ENCODE assay signal across 9 cellular contexts in the genomic region with DNA sequence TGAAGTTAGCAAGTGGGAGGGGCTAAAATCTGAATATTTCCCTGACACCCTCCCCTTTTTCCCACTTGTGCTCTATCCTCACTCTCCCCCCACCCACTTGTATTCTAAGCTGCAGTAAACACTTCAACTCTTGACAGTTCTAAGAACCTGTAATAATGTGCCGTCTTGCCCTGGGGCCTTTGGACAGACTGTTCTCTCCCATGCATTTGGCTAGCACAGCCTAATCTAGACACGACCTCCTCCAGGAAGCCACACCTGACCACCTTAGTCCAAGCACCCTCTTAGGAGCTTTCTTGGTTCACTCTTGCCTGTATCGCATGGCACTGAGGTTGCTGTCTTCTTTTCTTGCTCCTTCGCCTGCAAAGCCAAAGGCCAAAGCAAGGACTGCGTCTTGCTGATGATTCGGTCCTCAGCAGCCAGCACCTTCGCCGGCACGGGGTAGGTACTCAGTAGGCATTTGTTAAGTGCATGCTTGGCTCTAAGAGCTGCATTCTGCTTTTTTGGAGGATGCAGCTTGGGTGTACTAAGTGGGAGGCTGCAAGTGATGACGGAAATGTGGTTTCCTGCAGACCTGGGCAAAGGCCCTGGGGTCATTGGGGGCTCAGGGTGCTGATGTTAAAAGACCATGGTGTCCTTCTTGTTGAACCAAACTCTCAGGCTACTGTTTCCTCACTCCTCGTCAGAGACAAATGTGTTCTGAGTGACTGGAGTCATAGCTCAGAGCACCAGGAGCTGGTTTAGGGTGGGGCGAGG. TPM values are rescaled to one million over a fixed set of nuclear protein-coding genes. Genes with fewer than 3 reads are reported as not detected.
DNase-seq lines count a peak whose midpoint lies in the region; ATAC-seq lines count a peak whose summit lies in the region.
"Had no signal": no experiment of that assay in that cellular context is flagged by ENCODE, and none has a peak within 500 bp of the region (broad histone marks: within the 10 kb centered on the region; RNA-seq: fewer than 3 reads in every experiment).

No MANE protein-coding gene starts in this region.

- POLR2A ChIA-PET in naive thymus-derived CD4-positive, alpha-beta T cell (lab: Charles Lee) = interaction anchor here (0.5 to 1.3 kb wide), 3 partner anchors 15 to 105 kb away, joined by 4 to 7 read pairs (median 6); a partner anchor contains a TSS

- H3K27me3 Mint-ChIP-seq in CD4-positive, CD25-positive, alpha-beta regulatory T cell = peaks cover 15% of the 10 kb centered on the region
- no peaks in the 10 kb centered on the region for H3K27me3 Mint-ChIP-seq in central memory CD8-positive, alpha-beta T cell
- peaks cover 0 to 21% (median 0%) of the 10 kb centered on the region in 5 donors for H3K27me3 Mint-ChIP-seq in naive thymus-derived CD4-positive, alpha-beta T cell

- H3K36me3 ChIP-seq in CD4-positive, CD25-positive, alpha-beta regulatory T cell (ENCODE audit: control insufficient read depth, insufficient read depth, low read length) = no peaks in the 10 kb centered on the region
- no peaks in the 10 kb centered on the region for H3K36me3 ChIP-seq in HUES6 (ENCODE audit: control insufficient read depth, insufficient read depth, low read length)
- H3K36me3 ChIP-seq in naive thymus-derived CD4-positive, alpha-beta T cell (ENCODE audit: control insufficient read depth in 2 of 3, insufficient read depth in 3 of 3, low read length in 3 of 3) = no peaks in the 10 kb centered on the region
- H3K36me3 ChIP-seq: gastrocnemius medialis had no signal

- no peak for ATAC-seq in CD4-positive, CD25-positive, alpha-beta regulatory T cell (ENCODE audit: low read depth in 2 of 2)
- ATAC-seq in central memory CD8-positive, alpha-beta T cell (replicated peaks; ENCODE audit: extremely low read depth, poor library complexity, severe bottlenecking) = no peak
- no peak for ATAC-seq in naive thymus-derived CD4-positive, alpha-beta T cell
- no peak for ATAC-seq in HG03139 (IDR thresholded peaks at IDR 0.05; ENCODE audit: unreplicated experiment)
- ATAC-seq: gastrocnemius medialis had no signal

- H3K4me1 Mint-ChIP-seq in CD4-positive, CD25-positive, alpha-beta regulatory T cell = peaks cover 0 to 31% (median 16%) of the 10 kb centered on the region in 4 donors
- peaks cover 42% of the 10 kb centered on the region for H3K4me1 Mint-ChIP-seq in central memory CD8-positive, alpha-beta T cell
- peaks cover 21 to 31% (median 27%) of the 10 kb centered on the region in 7 donors for H3K4me1 Mint-ChIP-seq in naive thymus-derived CD4-positive, alpha-beta T cell

- H3K27me3 ChIP-seq in CD4-positive, CD25-positive, alpha-beta regulatory T cell (ENCODE audit: control insufficient read depth, insufficient read depth, low read length) = no peaks in the 10 kb centered on the region
- peaks cover 3% of the 10 kb centered on the region; the same call in 1 of the 2 replicates for H3K27me3 ChIP-seq in HUES6 (ENCODE audit: control insufficient read depth, insufficient read depth, low read length)
- H3K27me3 ChIP-seq in naive thymus-derived CD4-positive, alpha-beta T cell (ENCODE audit: control insufficient read depth in 2 of 2, insufficient read depth in 2 of 2, low read length in 2 of 2) = no peaks in the 10 kb centered on the region
- H3K27me3 ChIP-seq: gastrocnemius medialis had no signal

- H3K27ac Mint-ChIP-seq in CD4-positive, CD25-positive, alpha-beta regulatory T cell = peak overlapping the region in 1 of 3 donors; percentile 49
- H3K27ac Mint-ChIP-seq in central memory CD8-positive, alpha-beta T cell (ENCODE audit: low read depth) = peak overlapping the region; percentile 55
- H3K27ac Mint-ChIP-seq in naive thymus-derived CD4-positive, alpha-beta T cell = peak overlapping the region in 8 of 9 donors; percentile 7 to 88 (median 36)

- H3K36me3 Mint-ChIP-seq in CD4-positive, CD25-positive, alpha-beta regulatory T cell = no peaks in the 10 kb centered on the region
- H3K36me3 Mint-ChIP-seq in central memory CD8-positive, alpha-beta T cell (ENCODE audit: insufficient read depth) = peaks cover 16% of the 10 kb centered on the region
- peaks cover 0 to 3% (median 0%) of the 10 kb centered on the region in 5 donors for H3K36me3 Mint-ChIP-seq in naive thymus-derived CD4-positive, alpha-beta T cell

- peak overlapping the region; percentile 37 for H3K9ac ChIP-seq in HUES6 (ENCODE audit: low read length)

- H3K4me3 ChIP-seq in CD4-positive, CD25-positive, alpha-beta regulatory T cell (ENCODE audit: low read depth, low read length) = no peak overlapping the region
- peak overlapping the region; percentile 68 for H3K4me3 ChIP-seq in HUES6 (ENCODE audit: low read depth, low read length)
- no peak overlapping the region for H3K4me3 ChIP-seq in naive thymus-derived CD4-positive, alpha-beta T cell (ENCODE audit: low read length)

- peaks cover 0 to 2% (median 0%) of the 10 kb centered on the region in 7 donors for H3K9me3 Mint-ChIP-seq in CD4-positive, CD25-positive, alpha-beta regulatory T cell
- no peaks in the 10 kb centered on the region for H3K9me3 Mint-ChIP-seq in central memory CD8-positive, alpha-beta T cell
- peaks cover 0 to 5% (median 0%) of the 10 kb centered on the region in 11 donors for H3K9me3 Mint-ChIP-seq in naive thymus-derived CD4-positive, alpha-beta T cell

- no peak overlapping the region for H3K27ac ChIP-seq in CD4-positive, CD25-positive, alpha-beta regulatory T cell (ENCODE audit: insufficient read depth, low read length, poor library complexity, severe bottlenecking)
- no peak overlapping the region for H3K27ac ChIP-seq in HUES6 (ENCODE audit: low read depth, low read length)
- H3K27ac ChIP-seq in naive thymus-derived CD4-positive, alpha-beta T cell (ENCODE audit: low read depth, low read length) = no peak overlapping the region

- H3K9me3 ChIP-seq in CD4-positive, CD25-positive, alpha-beta regulatory T cell (ENCODE audit: control insufficient read depth in 2 of 2, low read length in 2 of 2) = no peaks in the 10 kb centered on the region
- H3K9me3 ChIP-seq in HUES6 (ENCODE audit: control insufficient read depth, insufficient read depth, low read depth, low read length) = no peaks in the 10 kb centered on the region
- no peaks in the 10 kb centered on the region for H3K9me3 ChIP-seq in naive thymus-derived CD4-positive, alpha-beta T cell (ENCODE audit: control insufficient read depth in 2 of 3, low read length in 3 of 3)
- H3K9me3 ChIP-seq: gastrocnemius medialis had no signal

- H3K4me3 Mint-ChIP-seq in CD4-positive, CD25-positive, alpha-beta regulatory T cell = peak overlapping the region; percentile 60 to 88 (median 66)
- H3K4me3 Mint-ChIP-seq in central memory CD8-positive, alpha-beta T cell = peak overlapping the region; percentile 19
- H3K4me3 Mint-ChIP-seq in naive thymus-derived CD4-positive, alpha-beta T cell = peak overlapping the region in 7 of 10 donors; percentile 15 to 66 (median 33)

- H3K4me1 ChIP-seq in CD4-positive, CD25-positive, alpha-beta regulatory T cell (ENCODE audit: control insufficient read depth, insufficient read depth, low read length, poor library complexity, severe bottlenecking) = peaks cover 32% of the 10 kb centered on the region
- H3K4me1 ChIP-seq in HUES6 (ENCODE audit: control insufficient read depth, insufficient read depth, low read length) = peaks cover 33% of the 10 kb centered on the region
- H3K4me1 ChIP-seq in naive thymus-derived CD4-positive, alpha-beta T cell (ENCODE audit: control insufficient read depth in 2 of 2, insufficient read depth in 2 of 2, low read length in 2 of 2) = peaks cover 5 to 6% of the 10 kb centered on the region in 2 donors

- intact Hi-C loops in naive thymus-derived CD4-positive, alpha-beta T cell (cut with micrococcal nuclease) = no loop called here

- CTCF ChIA-PET in naive thymus-derived CD4-positive, alpha-beta T cell (lab: Charles Lee) = interaction anchor here (0.5 to 1.0 kb wide), 3 partner anchors 28 to 288 kb away, joined by 3 to 6 read pairs (median 3); no protein-coding TSS in a partner anchor

- DNase-seq in CD4-positive, CD25-positive, alpha-beta regulatory T cell = peak in 1 of 3 donors; percentile 34
- no peak for DNase-seq in central memory CD8-positive, alpha-beta T cell (ENCODE audit: low spot score in 2 of 2)
- no peak for DNase-seq in naive thymus-derived CD4-positive, alpha-beta T cell
- DNase-seq in ureter (ENCODE audit: low spot score) (no peak), NCI-H748 (lab: John Stamatoyannopoulos, UW; ENCODE audit: unreplicated experiment) (no peak), NCI-H345 (lab: John Stamatoyannopoulos, UW) (no peak)
- DNase-seq: gastrocnemius medialis had no signal

RNA-seq across cellular contexts. Expression of a gene that starts 2.0 kb away (rescaled TPM):
- total RNA-seq in CD4-positive, CD25-positive, alpha-beta regulatory T cell = 16.3 TPM
- 1 to 10 TPM in 3 of 4 donors, under 1 TPM in 1; 0.88 to 2.4 (median 1.9) TPM for polyA plus RNA-seq in CD4-positive, CD25-positive, alpha-beta regulatory T cell
- total RNA-seq in naive thymus-derived CD4-positive, alpha-beta T cell = 10 to 100 TPM in 4 of 5 experiments, 1 to 10 TPM in 1; 7.3 to 28.8 (median 21.8) TPM
- 1 to 10 TPM in 1 of 2 donors, under 1 TPM in 1; 0.77 to 2.7 TPM for polyA plus RNA-seq in naive thymus-derived CD4-positive, alpha-beta T cell
- total RNA-seq in ureter = 31.4 TPM
